Comparison of ENCODE assay signal across 8 cellular contexts in the genomic region with DNA sequence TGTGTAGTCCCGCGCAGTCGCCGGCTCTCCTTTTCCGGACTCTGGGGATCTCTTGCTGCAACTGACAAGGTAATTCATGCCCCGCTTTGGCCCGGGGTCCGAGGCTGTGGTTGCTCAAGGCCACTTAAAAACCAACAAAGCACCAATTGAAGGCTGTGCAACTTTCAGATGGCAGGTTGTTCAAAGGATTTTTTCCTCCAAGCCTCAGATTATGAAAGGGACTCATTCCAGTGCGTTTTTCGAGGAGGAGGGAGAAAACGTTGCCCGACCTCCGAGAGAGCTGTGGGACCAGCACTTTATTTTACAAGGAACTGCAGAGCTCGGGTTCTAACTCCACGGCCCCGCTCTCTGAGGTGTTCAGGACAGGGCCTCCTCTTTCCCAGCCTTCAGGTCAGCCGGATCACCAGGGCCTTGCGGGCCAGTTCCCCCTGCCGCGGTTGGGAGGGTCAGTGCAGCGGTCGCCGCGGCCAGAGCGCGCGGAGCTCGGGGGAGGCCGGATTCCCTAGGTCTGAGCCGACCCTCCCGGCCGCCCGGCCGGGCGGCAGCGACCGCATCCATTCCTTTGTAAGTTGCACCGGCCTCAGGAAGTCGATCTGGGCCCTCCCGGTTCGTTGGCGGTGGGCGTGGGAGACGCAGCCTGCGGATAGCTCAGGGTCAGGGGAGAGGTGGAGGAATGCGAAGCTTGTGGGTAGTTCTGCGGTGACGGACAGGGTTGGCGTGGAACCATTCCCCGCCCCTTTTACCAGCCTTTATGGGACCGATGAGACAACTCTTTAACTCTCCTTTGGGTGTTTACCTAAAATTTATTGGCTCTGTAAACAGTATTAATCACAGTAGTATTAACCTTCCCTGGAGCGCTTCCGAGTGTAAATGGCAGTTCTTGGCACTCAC. TPM values are rescaled to one million over a fixed set of nuclear protein-coding genes. Genes with fewer than 3 reads are reported as not detected.
A peak's percentile ranks its signal among the peaks of the same experiment; 100 is the strongest.
DNase-seq lines count a peak whose midpoint lies in the region; ATAC-seq, FAIRE-seq and TF ChIP-seq lines count a peak whose summit lies in the region.

No MANE protein-coding gene starts in this region.

- TF ChIP-seq CTCF in endothelial cell (IDR thresholded peaks at IDR 0.05; ENCODE audit: unreplicated experiment): no peak

- H3K9me3 ChIP-seq in thymus (ENCODE audit: control insufficient read depth): no peaks in the 10 kb centered on the region

- peak overlapping the region; percentile 86 for H3K4me3 ChIP-seq in thymus (ENCODE audit: low read length)

- H3K4me1 Mint-ChIP-seq in endothelial cell (ENCODE audit: unreplicated experiment) (peaks cover 8% of the 10 kb centered on the region), memory B cell (peaks cover 9% of the 10 kb centered on the region)

- H3K27ac Mint-ChIP-seq in endothelial cell (ENCODE audit: unreplicated experiment) (peak overlapping the region; percentile 62), memory B cell (no peak overlapping the region)

- no peaks in the 10 kb centered on the region for H3K36me3 ChIP-seq in thymus (ENCODE audit: control insufficient read depth, insufficient read depth)

- ATAC-seq in memory B cell (ENCODE audit: low read depth): no peak

- peak overlapping the region; percentile 31 for H3K27ac ChIP-seq in thymus (ENCODE audit: low read depth)

- WGBS in thymus: 2% methylated on average over 53 of the region's 53 CpGs

- peak; percentile 70 for DNase-seq in AG08395 (ENCODE audit: low spot score)
- peak; percentile 40 for DNase-seq in H54 (ENCODE audit: insufficient read length, low spot score)
- DNase-seq in T1000 (lab: John Stamatoyannopoulos, UW): peak; percentile 86
- peak; percentile 74 for DNase-seq in endothelial cell (ENCODE audit: low spot score)
- DNase-seq in memory B cell (ENCODE audit: low spot score in 2 of 2): no peak
- no peak for DNase-seq in NCI-H187 (lab: John Stamatoyannopoulos, UW)
- no peak for DNase-seq in stimulated activated CD4-positive, alpha-beta T cell treated with anti-CD3 and anti-CD28 coated beads, Interleukin-4, amount 100 ng/mL, for 24 hours

- peaks cover 4% of the 10 kb centered on the region for H3K4me1 ChIP-seq in thymus (ENCODE audit: control insufficient read depth, insufficient read depth, low read length)

- peaks cover 5% of the 10 kb centered on the region for H3K27me3 ChIP-seq in thymus (ENCODE audit: control insufficient read depth, insufficient read depth)

- H3K27me3 Mint-ChIP-seq in endothelial cell (ENCODE audit: unreplicated experiment): peaks cover 3% of the 10 kb centered on the region
- peaks cover 11% of the 10 kb centered on the region for H3K27me3 Mint-ChIP-seq in memory B cell

- FAIRE-seq in H54 (lab: Jason Lieb, UNC): no peak

- H3K9me3 Mint-ChIP-seq in endothelial cell (ENCODE audit: unreplicated experiment) (no peaks in the 10 kb centered on the region), memory B cell (no peaks in the 10 kb centered on the region)

- H3K4me3 Mint-ChIP-seq in endothelial cell (ENCODE audit: unreplicated experiment) (peak overlapping the region; percentile 98), memory B cell (peak overlapping the region; percentile 95)

- TF ChIP-seq POLR2A in H54 (IDR thresholded peaks at IDR 0.05; ENCODE audit: low read depth, low read length): peak; percentile 56; the same call in 1 of the 2 replicates

- H3K36me3 Mint-ChIP-seq in endothelial cell (ENCODE audit: low read depth, unreplicated experiment) (no peaks in the 10 kb centered on the region), memory B cell (no peaks in the 10 kb centered on the region)

RNA-seq across cellular contexts. Expression of a gene that starts 1.6 kb away (rescaled TPM):
- total RNA-seq in endothelial cell (ENCODE audit: unreplicated experiment): 164 TPM
- 16.8 TPM for polyA plus RNA-seq in thymus

Comparison
In these comparisons a context has a peak if more than half of its experiments do, and no peak if none do; other contexts are left out.
1. DNase-seq: peak in AG08395 (single experiment), H54 (single experiment), T1000 (single experiment) and endothelial cell (single experiment); none in memory B cell (0 of 2), NCI-H187 (0 of 2) and stimulated activated CD4-positive, alpha-beta T cell treated with anti-CD3 and anti-CD28 coated beads, Interleukin-4, amount 100 ng/mL, for 24 hours (single experiment).